9 cellular contexts compared by ENCODE assay signal in genomic region chr3:156787926-156788663, GRCh38. TPM values are rescaled to one million over a fixed set of nuclear protein-coding genes. Genes with fewer than 3 reads are reported as not detected.
DNase-seq lines count a peak whose midpoint lies in the region; ATAC-seq, FAIRE-seq and TF ChIP-seq lines count a peak whose summit lies in the region.
"Had no signal": no experiment of that assay in that cellular context is flagged by ENCODE, and none has a peak within 500 bp of the region (broad histone marks: within the 10 kb centered on the region; RNA-seq: fewer than 3 reads in every experiment).

No MANE protein-coding gene starts in this region.

- no peak overlapping the region for H3K4me3 Mint-ChIP-seq in Calu3 (ENCODE audit: low read depth, unreplicated experiment)
- H3K4me3 Mint-ChIP-seq in stimulated activated naive CD8-positive, alpha-beta T cell treated with anti-CD3 and anti-CD28 coated beads, Interleukin-15, amount 100 ng/mL, for 72 hours = no peak overlapping the region

- no peaks in the 10 kb centered on the region for H3K9me3 Mint-ChIP-seq in Calu3 (ENCODE audit: low read depth, unreplicated experiment)
- no peaks in the 10 kb centered on the region for H3K9me3 Mint-ChIP-seq in stimulated activated naive CD8-positive, alpha-beta T cell treated with anti-CD3 and anti-CD28 coated beads, Interleukin-15, amount 100 ng/mL, for 72 hours

- no peak for TF ChIP-seq CTCF in Calu3 (IDR thresholded peaks at IDR 0.05; ENCODE audit: unreplicated experiment)
- no peak for TF ChIP-seq CTCF in choroid plexus epithelial cell (conservative IDR thresholded peaks at IDR 0.05; ENCODE audit: low read depth, low read length)

- peaks cover 38% of the 10 kb centered on the region for H3K4me1 Mint-ChIP-seq in Calu3 (ENCODE audit: low read depth, unreplicated experiment)
- peaks cover 45% of the 10 kb centered on the region for H3K4me1 Mint-ChIP-seq in stimulated activated naive CD8-positive, alpha-beta T cell treated with anti-CD3 and anti-CD28 coated beads, Interleukin-15, amount 100 ng/mL, for 72 hours

- peak overlapping the region; percentile 32 for H3K27ac Mint-ChIP-seq in Calu3 (ENCODE audit: unreplicated experiment)
- no peak overlapping the region for H3K27ac Mint-ChIP-seq in stimulated activated naive CD8-positive, alpha-beta T cell treated with anti-CD3 and anti-CD28 coated beads, Interleukin-15, amount 100 ng/mL, for 72 hours

- DNase-seq in Calu3 (peak; percentile 17), HTR-8/SVneo (ENCODE audit: insufficient read length, low spot score) (peak; percentile 75), choroid plexus epithelial cell (ENCODE audit: low read depth) (peak; percentile 93), substantia nigra (lab: John Stamatoyannopoulos, UW) (no peak), DMS 273 treated with DMSO at 0.1 percent for 48 hours (lab: John Stamatoyannopoulos, UW) (no peak), C1 segment of cervical spinal cord (lab: John Stamatoyannopoulos, UW) (no peak)
- DNase-seq in stimulated activated naive CD8-positive, alpha-beta T cell treated with anti-CD3 and anti-CD28 coated beads, Interleukin-15, amount 100 ng/mL, for 72 hours = peak; percentile 15 to 33
- DNase-seq: gastrocnemius medialis had no signal

- H3K27ac ChIP-seq in substantia nigra (ENCODE audit: low read depth, low read length, poor library complexity, severe bottlenecking) = no peak overlapping the region
- H3K27ac ChIP-seq: gastrocnemius medialis had no signal

- intact Hi-C loops in Calu3 (cut with micrococcal nuclease; ENCODE audit: unreplicated experiment) = no loop called here

- no TSS peak for BruUV-seq in Calu3 (replicated peaks; lab: Mats Ljungman, UMichigan)

- H3K4me3 ChIP-seq in choroid plexus epithelial cell (ENCODE audit: low read depth, low read length) = no peak overlapping the region
- H3K4me3 ChIP-seq: gastrocnemius medialis had no signal

- no peaks in the 10 kb centered on the region for H3K27me3 Mint-ChIP-seq in Calu3 (ENCODE audit: unreplicated experiment)
- no peaks in the 10 kb centered on the region for H3K27me3 Mint-ChIP-seq in stimulated activated naive CD8-positive, alpha-beta T cell treated with anti-CD3 and anti-CD28 coated beads, Interleukin-15, amount 100 ng/mL, for 72 hours

- peak; percentile 91 for FAIRE-seq in HTR-8/SVneo (lab: Jason Lieb, UNC)

- CTCF ChIA-PET in Calu3 (lab: Charles Lee) = no interaction called here

- ATAC-seq in GM21390 (IDR thresholded peaks at IDR 0.05; ENCODE audit: unreplicated experiment) = peak; percentile 82
- peak; percentile 97 for ATAC-seq in stimulated activated naive CD8-positive, alpha-beta T cell treated with anti-CD3 and anti-CD28 coated beads, Interleukin-15, amount 100 ng/mL, for 72 hours

- no peaks in the 10 kb centered on the region for H3K36me3 Mint-ChIP-seq in Calu3 (ENCODE audit: insufficient read depth, unreplicated experiment)

RNA-seq across cellular contexts. Expression of gene LEKR1, which starts 38.1 kb away (rescaled TPM):
- 4.5 and 5.1 TPM in 2 replicates for total RNA-seq in Calu3 (2022)

Comparison
In these comparisons a context has a peak if more than half of its experiments do, and no peak if none do; other contexts are left out.
1. DNase-seq: peak in Calu3 (single experiment), HTR-8/SVneo (single experiment), choroid plexus epithelial cell (single experiment) and stimulated activated naive CD8-positive, alpha-beta T cell treated with anti-CD3 and anti-CD28 coated beads, Interleukin-15, amount 100 ng/mL, for 72 hours (2 of 2); none in substantia nigra (0 of 49), DMS 273 treated with DMSO at 0.1 percent for 48 hours (single experiment) and C1 segment of cervical spinal cord (0 of 14).